8 cellular contexts compared by ENCODE assay signal in the genomic region with DNA sequence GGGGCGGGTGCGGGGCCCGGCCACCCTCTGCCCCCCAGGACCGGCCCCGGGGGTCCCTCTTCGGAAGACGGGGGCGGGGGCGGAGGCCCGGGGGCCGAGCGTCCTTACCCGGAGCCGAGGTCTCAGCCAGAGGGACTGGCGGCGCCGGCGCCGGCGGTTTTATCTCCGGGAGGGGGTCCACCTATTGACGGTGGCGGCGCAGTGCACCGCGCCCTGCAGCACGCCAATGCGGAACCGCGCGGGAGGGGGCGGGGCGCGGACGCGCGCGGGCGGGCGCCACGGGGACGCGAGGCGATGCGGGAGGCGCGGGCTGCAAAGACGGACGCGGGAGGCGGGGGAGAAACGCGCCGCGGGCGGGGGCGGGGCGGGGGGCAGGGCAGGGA. TPM values are rescaled to one million over a fixed set of nuclear protein-coding genes. Genes with fewer than 3 reads are reported as not detected.
A peak's percentile ranks its signal among the peaks of the same experiment; 100 is the strongest.
DNase-seq lines count a peak whose midpoint lies in the region; ATAC-seq and TF ChIP-seq lines count a peak whose summit lies in the region.

Gene EEF1A2 (minus strand): TSS at position 134 of the 383 bp plus-strand sequence. CDS start 1,320 bp downstream, outside the sequence.

- peaks cover 0 to 2% of the 10 kb centered on the region in 2 donors for H3K4me1 ChIP-seq in naive thymus-derived CD4-positive, alpha-beta T cell (ENCODE audit: control insufficient read depth in 2 of 2, insufficient read depth in 2 of 2, low read length in 2 of 2)
- H3K4me1 ChIP-seq in colonic mucosa = peaks cover 3% of the 10 kb centered on the region

- H3K27me3 ChIP-seq in naive thymus-derived CD4-positive, alpha-beta T cell (ENCODE audit: control insufficient read depth in 2 of 2, insufficient read depth in 2 of 2, low read length in 2 of 2) = no peaks in the 10 kb centered on the region
- H3K27me3 ChIP-seq in colonic mucosa = peaks cover 49% of the 10 kb centered on the region

- peak; percentile 59 for TF ChIP-seq CTCF in 22Rv1 (IDR thresholded peaks at IDR 0.05)
- peak; percentile 12 for TF ChIP-seq CTCF in GM12873 (IDR thresholded peaks at IDR 0.05; ENCODE audit: insufficient read depth, low read depth, low read length, missing control alignments)
- TF ChIP-seq CTCF in colonic mucosa (IDR thresholded peaks at IDR 0.05) = no peak
- no peak for TF ChIP-seq CTCF in endothelial cell (IDR thresholded peaks at IDR 0.05; ENCODE audit: unreplicated experiment)

- peaks cover 0 to 34% (median 6%) of the 10 kb centered on the region in 5 donors for H3K27me3 Mint-ChIP-seq in naive thymus-derived CD4-positive, alpha-beta T cell
- H3K27me3 Mint-ChIP-seq in endothelial cell (ENCODE audit: unreplicated experiment) = peaks cover 7% of the 10 kb centered on the region

- H3K4me1 Mint-ChIP-seq in naive thymus-derived CD4-positive, alpha-beta T cell = peaks cover 0 to 7% (median 0%) of the 10 kb centered on the region in 7 donors
- peaks cover 2% of the 10 kb centered on the region for H3K4me1 Mint-ChIP-seq in endothelial cell (ENCODE audit: unreplicated experiment)

- H3K27ac ChIP-seq in 22Rv1 (peak within 1 kb of the TSS; percentile 71), colonic mucosa (no peak within 1 kb of the TSS)
- H3K27ac ChIP-seq in naive thymus-derived CD4-positive, alpha-beta T cell (ENCODE audit: low read depth, low read length) = no peak within 1 kb of the TSS

- DNase-seq in T-helper 1 cell (peak in 4 of 5 donors; percentile 40 to 64 (median 48)), colonic mucosa (no peak), endothelial cell (ENCODE audit: low spot score) (no peak)
- DNase-seq in effector CD8-positive, alpha-beta T cell (lab: John Stamatoyannopoulos, UW) = peak; percentile 47
- peak; percentile 46 to 62 (median 59) for DNase-seq in naive thymus-derived CD4-positive, alpha-beta T cell

- POLR2A ChIA-PET in naive thymus-derived CD4-positive, alpha-beta T cell (lab: Charles Lee) = no interaction called here

- intact Hi-C loops in naive thymus-derived CD4-positive, alpha-beta T cell (cut with micrococcal nuclease) = no loop called here
- intact Hi-C loops in colonic mucosa (cut with DNase I) = no loop called here

- peak; percentile 82 for ATAC-seq in naive thymus-derived CD4-positive, alpha-beta T cell
- no peak for ATAC-seq in GM18858 (IDR thresholded peaks at IDR 0.05; ENCODE audit: unreplicated experiment)

- H3K36me3 ChIP-seq in naive thymus-derived CD4-positive, alpha-beta T cell (ENCODE audit: control insufficient read depth in 2 of 3, insufficient read depth in 3 of 3, low read length in 3 of 3) = no peaks in the 10 kb centered on the region
- no peaks in the 10 kb centered on the region for H3K36me3 ChIP-seq in colonic mucosa

- peaks cover 0 to under 1% (median 0%) of the 10 kb centered on the region in 5 donors for H3K36me3 Mint-ChIP-seq in naive thymus-derived CD4-positive, alpha-beta T cell
- no peaks in the 10 kb centered on the region for H3K36me3 Mint-ChIP-seq in endothelial cell (ENCODE audit: low read depth, unreplicated experiment)

- no peak within 1 kb of the TSS for H3K9ac ChIP-seq in colonic mucosa (ENCODE audit: low read depth in 2 of 2, low read length in 2 of 2)

- peaks cover 0 to 5% (median under 1%) of the 10 kb centered on the region in 11 donors for H3K9me3 Mint-ChIP-seq in naive thymus-derived CD4-positive, alpha-beta T cell
- H3K9me3 Mint-ChIP-seq in endothelial cell (ENCODE audit: unreplicated experiment) = peaks cover under 1% of the 10 kb centered on the region

- H3K4me3 Mint-ChIP-seq in naive thymus-derived CD4-positive, alpha-beta T cell = peak within 1 kb of the TSS in 5 of 10 donors; percentile 23 to 69 (median 49)
- no peak within 1 kb of the TSS for H3K4me3 Mint-ChIP-seq in endothelial cell (ENCODE audit: unreplicated experiment)

- H3K27ac Mint-ChIP-seq in naive thymus-derived CD4-positive, alpha-beta T cell = no peak within 1 kb of the TSS
- no peak within 1 kb of the TSS for H3K27ac Mint-ChIP-seq in endothelial cell (ENCODE audit: unreplicated experiment)

- CTCF ChIA-PET in naive thymus-derived CD4-positive, alpha-beta T cell (lab: Charles Lee) = no interaction called here

- no peak within 1 kb of the TSS for H3K4me3 ChIP-seq in naive thymus-derived CD4-positive, alpha-beta T cell (ENCODE audit: low read length)
- H3K4me3 ChIP-seq in colonic mucosa = no peak within 1 kb of the TSS

- peaks cover 0 to 3% (median 0%) of the 10 kb centered on the region in 3 experiments for H3K9me3 ChIP-seq in naive thymus-derived CD4-positive, alpha-beta T cell (ENCODE audit: control insufficient read depth in 2 of 3, low read length in 3 of 3)
- no peaks in the 10 kb centered on the region for H3K9me3 ChIP-seq in colonic mucosa

RNA-seq across cellular contexts. Expression of gene EEF1A2, which starts in this region (rescaled TPM):
- total RNA-seq in naive thymus-derived CD4-positive, alpha-beta T cell = 1 to 10 TPM in 2 of 5 experiments, under 1 TPM in 2, not detected in 1; 0.11 to 1.5 (median 0.92) TPM
- under 1 TPM in 1 of 2 donors, not detected in 1; 0.08 TPM for polyA plus RNA-seq in naive thymus-derived CD4-positive, alpha-beta T cell
- total RNA-seq in colonic mucosa (1 to 10 TPM; 1.5 to 3.2 TPM), endothelial cell (ENCODE audit: unreplicated experiment) (0.31 TPM)

Comparison
In these comparisons a context has a peak if more than half of its experiments do, and no peak if none do; other contexts are left out.
1. CTCF ChIP-seq: peak in 22Rv1 (single experiment) and GM12873 (single experiment); none in colonic mucosa (single experiment) and endothelial cell (single experiment).
2. DNase-seq: peak in T-helper 1 cell (4 of 5), effector CD8-positive, alpha-beta T cell (single experiment) and naive thymus-derived CD4-positive, alpha-beta T cell (9 of 9); none in colonic mucosa (single experiment) and endothelial cell (single experiment).